Comparison of ENCODE assay signal across 1 cellular context in genomic region chr20:3276400-3277015, GRCh38.
TF ChIP-seq lines count a peak whose summit lies in the region.

No MANE protein-coding gene starts in this region.

TF ChIP-seq in HepG2, 621 proteins besides CTCF, POLR2A, EP300 and RAD21 (continued from another document):
- TF ChIP-seq ZNF251 (CRISPR knock-in tag; IDR thresholded peaks at IDR 0.05) (no peak), HDAC6 (IDR thresholded peaks at IDR 0.05; ENCODE audit: low read depth, low read length) (no peak), HOMEZ (CRISPR knock-in tag; IDR thresholded peaks at IDR 0.05; ENCODE audit: low read depth) (0 out of 2 replicates have a peak, but pooled peaks have one; percentile 24), ZBTB21 (CRISPR knock-in tag; IDR thresholded peaks at IDR 0.05) (no peak), NONO (IDR thresholded peaks at IDR 0.05) (no peak), NONO (CRISPR knock-in tag; conservative IDR thresholded peaks at IDR 0.05) (no peak), KMT2A (CRISPR knock-in tag; IDR thresholded peaks at IDR 0.05) (0 out of 2 replicates have a peak, but pooled peaks have one; percentile 46), HMGXB4 (CRISPR knock-in tag; IDR thresholded peaks at IDR 0.05; ENCODE audit: borderline replicate concordance in 1 of 2, low read depth in 1 of 2) (peak in 1 of 2 experiments; percentile 61; a peak in 1 of 4 replicates), ETV5 (CRISPR knock-in tag; IDR thresholded peaks at IDR 0.05; ENCODE audit: borderline replicate concordance) (peak; percentile 26; the same call in 1 of the 2 replicates), ERF (CRISPR knock-in tag; IDR thresholded peaks at IDR 0.05) (peak; percentile 56; the same call in 1 of the 2 replicates), JDP2 (CRISPR knock-in tag; IDR thresholded peaks at IDR 0.05; ENCODE audit: borderline replicate concordance) (no peak), E2F5 (CRISPR knock-in tag; conservative IDR thresholded peaks at IDR 0.05) (no peak), ARID3A (IDR thresholded peaks at IDR 0.05; ENCODE audit: low read depth, low read length) (no peak), SMAD3 (CRISPR knock-in tag; IDR thresholded peaks at IDR 0.05) (no peak), ZNF224 (CRISPR knock-in tag; IDR thresholded peaks at IDR 0.05) (no peak), SP2 (CRISPR knock-in tag; IDR thresholded peaks at IDR 0.05) (no peak), ZSCAN30 (CRISPR knock-in tag; IDR thresholded peaks at IDR 0.05) (no peak), BORCS8-MEF2B (CRISPR knock-in tag; IDR thresholded peaks at IDR 0.05) (no peak), ZNF121 (CRISPR knock-in tag; IDR thresholded peaks at IDR 0.05) (peak; percentile 95), TCF7 (IDR thresholded peaks at IDR 0.05; ENCODE audit: low read depth) (no peak), BRF2 (CRISPR knock-in tag; IDR thresholded peaks at IDR 0.05) (no peak), ZNF580 (CRISPR knock-in tag; IDR thresholded peaks at IDR 0.05; ENCODE audit: borderline replicate concordance, low read depth) (peak; percentile 39; the same call in 1 of the 2 replicates), ZSCAN5A (CRISPR knock-in tag; IDR thresholded peaks at IDR 0.05; ENCODE audit: borderline replicate concordance) (no peak), HMG20A (CRISPR knock-in tag; IDR thresholded peaks at IDR 0.05; ENCODE audit: borderline replicate concordance) (no peak), CC2D1A (CRISPR knock-in tag; IDR thresholded peaks at IDR 0.05) (0 out of 2 replicates have a peak, but pooled peaks have one; percentile 60), ELF3 (CRISPR knock-in tag; IDR thresholded peaks at IDR 0.05) (peak; percentile 72; the same call in 1 of the 2 replicates), CBX2 (IDR thresholded peaks at IDR 0.05; ENCODE audit: low read depth, low read length) (no peak), CBX2 (CRISPR knock-in tag; IDR thresholded peaks at IDR 0.05; ENCODE audit: low read depth) (0 out of 2 replicates have a peak, but pooled peaks have one; percentile 37), MIXL1 (CRISPR knock-in tag; IDR thresholded peaks at IDR 0.05) (no peak), ZNF33A (CRISPR knock-in tag; IDR thresholded peaks at IDR 0.05; ENCODE audit: borderline replicate concordance) (no peak), TRIM22 (IDR thresholded peaks at IDR 0.05) (no peak), SMAD1 (CRISPR knock-in tag; IDR thresholded peaks at IDR 0.05; ENCODE audit: borderline replicate concordance, low read depth) (no peak), ATF2 (CRISPR knock-in tag; IDR thresholded peaks at IDR 0.05) (no peak), PCBP1 (IDR thresholded peaks at IDR 0.05; ENCODE audit: borderline replicate concordance, low read depth, low read length) (no peak), MED1 (CRISPR knock-in tag; IDR thresholded peaks at IDR 0.05) (no peak), ZNF644 (CRISPR knock-in tag; IDR thresholded peaks at IDR 0.05; ENCODE audit: low read depth) (no peak), ZKSCAN8 (CRISPR knock-in tag; IDR thresholded peaks at IDR 0.05; ENCODE audit: borderline replicate concordance) (0 out of 2 replicates have a peak, but pooled peaks have one; percentile 27), DBP (CRISPR knock-in tag; IDR thresholded peaks at IDR 0.05; ENCODE audit: not compliant biosample characterization) (no peak), STAG1 (CRISPR knock-in tag; IDR thresholded peaks at IDR 0.05) (peak; percentile 95), ZKSCAN5 (CRISPR knock-in tag; IDR thresholded peaks at IDR 0.05) (no peak), ZNF615 (CRISPR knock-in tag; IDR thresholded peaks at IDR 0.05; ENCODE audit: borderline replicate concordance) (no peak), FOXO1 (CRISPR knock-in tag; IDR thresholded peaks at IDR 0.05) (0 out of 2 replicates have a peak, but pooled peaks have one; percentile 28), ARHGAP35 (CRISPR knock-in tag; IDR thresholded peaks at IDR 0.05; ENCODE audit: borderline replicate concordance) (no peak), HES4 (CRISPR knock-in tag; IDR thresholded peaks at IDR 0.05; ENCODE audit: borderline replicate concordance) (no peak), STAT5B (CRISPR knock-in tag; IDR thresholded peaks at IDR 0.05) (no peak)
